8 cellular contexts compared by ENCODE assay signal in genomic region chr9:128098936-128099931, GRCh38. TPM values are rescaled to one million over a fixed set of nuclear protein-coding genes. Genes with fewer than 3 reads are reported as not detected.
DNase-seq lines count a peak whose midpoint lies in the region; ATAC-seq lines count a peak whose summit lies in the region.

No MANE protein-coding gene starts in this region.

- no peak overlapping the region for H3K4me3 ChIP-seq in effector memory CD4-positive, alpha-beta T cell (ENCODE audit: insufficient read depth, low read depth, low read length, poor library complexity, severe bottlenecking)
- peak overlapping the region; percentile 29 to 55 for H3K4me3 ChIP-seq in muscle layer of colon (ENCODE audit: low read depth in 1 of 2, low read length in 2 of 2)

- peak overlapping the region; percentile 40 for H3K27ac Mint-ChIP-seq in stimulated activated naive CD8-positive, alpha-beta T cell treated with anti-CD3 and anti-CD28 coated beads, Interleukin-15, Interleukin-2, amounts not matched to agents 100 ng/mL and 50 ng/mL, for 24 hours
- no peak overlapping the region for H3K27ac Mint-ChIP-seq in activated CD8-positive, alpha-beta memory T cell treated with anti-CD3 and anti-CD28 coated beads, Interleukin-2, amount 10 ng/mL, durations not matched to agents 7 days and 5 days

- peak overlapping the region; percentile 3 for H3K27ac ChIP-seq in effector memory CD4-positive, alpha-beta T cell (ENCODE audit: insufficient read depth, low read length, poor library complexity, severe bottlenecking)
- H3K27ac ChIP-seq in muscle layer of colon (ENCODE audit: low read depth, low read length), result peak overlapping the region; percentile 49

- no peaks in the 10 kb centered on the region for H3K27me3 ChIP-seq in effector memory CD4-positive, alpha-beta T cell (replicated peaks; ENCODE audit: control insufficient read depth, insufficient read depth, low read length, poor library complexity, severe bottlenecking)
- no peaks in the 10 kb centered on the region for H3K27me3 ChIP-seq in muscle layer of colon (ENCODE audit: control insufficient read depth in 1 of 2, insufficient read depth in 2 of 2, low read length in 2 of 2)

- H3K4me1 Mint-ChIP-seq in stimulated activated naive CD8-positive, alpha-beta T cell treated with anti-CD3 and anti-CD28 coated beads, Interleukin-15, Interleukin-2, amounts not matched to agents 100 ng/mL and 50 ng/mL, for 24 hours (ENCODE audit: low read depth), result peaks cover 81% of the 10 kb centered on the region
- peaks cover 38% of the 10 kb centered on the region for H3K4me1 Mint-ChIP-seq in activated CD8-positive, alpha-beta memory T cell treated with anti-CD3 and anti-CD28 coated beads, Interleukin-2, amount 10 ng/mL, durations not matched to agents 7 days and 5 days

- no peak for DNase-seq in stimulated activated naive CD8-positive, alpha-beta T cell treated with anti-CD3 and anti-CD28 coated beads, Interleukin-15, Interleukin-2, amounts not matched to agents 100 U/mL and 50 U/mL, for 24 hours
- no peak for DNase-seq in effector memory CD4-positive, alpha-beta T cell
- no peak for DNase-seq in activated CD8-positive, alpha-beta memory T cell treated with anti-CD3 and anti-CD28 coated beads for 24 hours
- DNase-seq in activated CD8-positive, alpha-beta memory T cell treated with anti-CD3 and anti-CD28 coated beads, Interleukin-2, amount 10 ng/mL, durations not matched to agents 7 days and 5 days, result no peak

- peaks cover 37% of the 10 kb centered on the region for H3K36me3 ChIP-seq in effector memory CD4-positive, alpha-beta T cell (ENCODE audit: control insufficient read depth, insufficient read depth, low read length)
- peaks cover 35% of the 10 kb centered on the region for H3K36me3 ChIP-seq in muscle layer of colon (ENCODE audit: insufficient read depth, low read length)

- peaks cover 41% of the 10 kb centered on the region for H3K4me1 ChIP-seq in effector memory CD4-positive, alpha-beta T cell (ENCODE audit: control insufficient read depth, insufficient read depth, low read length, poor library complexity, severe bottlenecking)
- H3K4me1 ChIP-seq in muscle layer of colon (ENCODE audit: insufficient read depth, low read length), result peaks cover 46% of the 10 kb centered on the region

- CTCF ChIA-PET in activated CD8-positive, alpha-beta memory T cell treated with anti-CD3 and anti-CD28 coated beads, Interleukin-2, amount 10 ng/mL, durations not matched to agents 7 days and 5 days (lab: Charles Lee), result interaction anchor here (1.6 kb wide), 1 partner anchor 16 kb away, joined by 5 read pairs; no protein-coding TSS in a partner anchor

- ATAC-seq in stimulated activated naive CD8-positive, alpha-beta T cell treated with anti-CD3 and anti-CD28 coated beads, Interleukin-15, Interleukin-2, amounts not matched to agents 100 U/mL and 50 U/mL, for 24 hours, result no peak
- no peak for ATAC-seq in GM19328 (IDR thresholded peaks at IDR 0.05; ENCODE audit: unreplicated experiment)
- ATAC-seq in GM19395 (IDR thresholded peaks at IDR 0.05; ENCODE audit: unreplicated experiment), result no peak
- no peak for ATAC-seq in activated CD8-positive, alpha-beta memory T cell treated with anti-CD3 and anti-CD28 coated beads, Interleukin-2, amount 10 ng/mL, durations not matched to agents 7 days and 5 days

- no peaks in the 10 kb centered on the region for H3K27me3 Mint-ChIP-seq in stimulated activated naive CD8-positive, alpha-beta T cell treated with anti-CD3 and anti-CD28 coated beads, Interleukin-15, Interleukin-2, amounts not matched to agents 100 ng/mL and 50 ng/mL, for 24 hours
- no peaks in the 10 kb centered on the region for H3K27me3 Mint-ChIP-seq in activated CD8-positive, alpha-beta memory T cell treated with anti-CD3 and anti-CD28 coated beads, Interleukin-2, amount 10 ng/mL, durations not matched to agents 7 days and 5 days

- peaks cover 44% of the 10 kb centered on the region for H3K36me3 Mint-ChIP-seq in stimulated activated naive CD8-positive, alpha-beta T cell treated with anti-CD3 and anti-CD28 coated beads, Interleukin-15, Interleukin-2, amounts not matched to agents 100 ng/mL and 50 ng/mL, for 24 hours (ENCODE audit: low read depth)
- peaks cover 18% of the 10 kb centered on the region for H3K36me3 Mint-ChIP-seq in activated CD8-positive, alpha-beta memory T cell treated with anti-CD3 and anti-CD28 coated beads, Interleukin-2, amount 10 ng/mL, durations not matched to agents 7 days and 5 days

- no peaks in the 10 kb centered on the region for H3K9me3 ChIP-seq in effector memory CD4-positive, alpha-beta T cell (ENCODE audit: control insufficient read depth, low read length)
- H3K9me3 ChIP-seq in muscle layer of colon (ENCODE audit: low read length), result no peaks in the 10 kb centered on the region

- H3K9ac ChIP-seq in muscle layer of colon (ENCODE audit: low read length), result peak overlapping the region; percentile 52

- H3K9me3 Mint-ChIP-seq in stimulated activated naive CD8-positive, alpha-beta T cell treated with anti-CD3 and anti-CD28 coated beads, Interleukin-15, Interleukin-2, amounts not matched to agents 100 ng/mL and 50 ng/mL, for 24 hours, result no peaks in the 10 kb centered on the region
- H3K9me3 Mint-ChIP-seq in activated CD8-positive, alpha-beta memory T cell treated with anti-CD3 and anti-CD28 coated beads, Interleukin-2, amount 10 ng/mL, durations not matched to agents 7 days and 5 days (ENCODE audit: low read depth), result no peaks in the 10 kb centered on the region

- peak overlapping the region; percentile 32 for H3K4me3 Mint-ChIP-seq in stimulated activated naive CD8-positive, alpha-beta T cell treated with anti-CD3 and anti-CD28 coated beads, Interleukin-15, Interleukin-2, amounts not matched to agents 100 ng/mL and 50 ng/mL, for 24 hours
- no peak overlapping the region for H3K4me3 Mint-ChIP-seq in activated CD8-positive, alpha-beta memory T cell treated with anti-CD3 and anti-CD28 coated beads, Interleukin-2, amount 10 ng/mL, durations not matched to agents 7 days and 5 days

RNA-seq across cellular contexts. Expression of gene PTGES2, which starts 28.3 kb away (rescaled TPM):
- total RNA-seq in activated CD8-positive, alpha-beta memory T cell treated with anti-CD3 and anti-CD28 coated beads, Interleukin-2, amount 10 ng/mL, durations not matched to agents 7 days and 5 days, result 10 to 100 TPM; 51.0 to 56.4 TPM

RNA-seq across cellular contexts. Expression of gene SLC25A25, which starts 31.2 kb away (rescaled TPM):
- 10 to 100 TPM; 16.5 to 18.1 TPM for total RNA-seq in activated CD8-positive, alpha-beta memory T cell treated with anti-CD3 and anti-CD28 coated beads, Interleukin-2, amount 10 ng/mL, durations not matched to agents 7 days and 5 days

RNA-seq across cellular contexts. Expression of gene NAIF1, which starts 32.1 kb away (rescaled TPM):
- 10 to 100 TPM; 13.8 to 16.7 TPM for total RNA-seq in activated CD8-positive, alpha-beta memory T cell treated with anti-CD3 and anti-CD28 coated beads, Interleukin-2, amount 10 ng/mL, durations not matched to agents 7 days and 5 days

RNA-seq across cellular contexts. Expression of gene LCN2, which starts 50.0 kb away (rescaled TPM):
- not detected for total RNA-seq in activated CD8-positive, alpha-beta memory T cell treated with anti-CD3 and anti-CD28 coated beads, Interleukin-2, amount 10 ng/mL, durations not matched to agents 7 days and 5 days
